In genomic region chr10:22344781-22345300, GRCh38 we compare ENCODE assay signal across 10 cellular contexts. TPM values are rescaled to one million over a fixed set of nuclear protein-coding genes. Genes with fewer than 3 reads are reported as not detected.
A peak's percentile ranks its signal among the peaks of the same experiment; 100 is the strongest.
DNase-seq lines count a peak whose midpoint lies in the region; ATAC-seq and TF ChIP-seq lines count a peak whose summit lies in the region.
"Had no signal": no experiment of that assay in that cellular context is flagged by ENCODE, and none has a peak within 500 bp of the region (broad histone marks: within the 10 kb centered on the region; RNA-seq: fewer than 3 reads in every experiment).

No MANE protein-coding gene starts in this region.

- peaks cover 26% of the 10 kb centered on the region for H3K9me3 ChIP-seq in CD4-positive, alpha-beta T cell (ENCODE audit: control insufficient read depth, low read length)
- no peaks in the 10 kb centered on the region for H3K9me3 ChIP-seq in transverse colon

- no peak for TF ChIP-seq POLR2A in transverse colon (IDR thresholded peaks at IDR 0.05)

- no peak overlapping the region for H3K27ac Mint-ChIP-seq in CD4-positive, alpha-beta T cell
- H3K27ac Mint-ChIP-seq in natural killer cell treated with Interleukin-12 subunit alpha and Interleukin-12 subunit beta and Interleukin-15 and Interleukin-18, amount 100 ng/mL, for 72 hours = no peak overlapping the region

- no peak for TF ChIP-seq CTCF in CD4-positive, alpha-beta T cell (IDR thresholded peaks at IDR 0.05)
- TF ChIP-seq CTCF in HL-60 (IDR thresholded peaks at IDR 0.05; ENCODE audit: insufficient read depth, low read length) (no peak), coronary artery (IDR thresholded peaks at IDR 0.05) (no peak), transverse colon (IDR thresholded peaks at IDR 0.05) (no peak)

- H3K27ac ChIP-seq in CD4-positive, alpha-beta T cell (ENCODE audit: low read depth, low read length) = no peak overlapping the region
- H3K27ac ChIP-seq in HL-60 (replicated peaks) = no peak overlapping the region
- no peak overlapping the region for H3K27ac ChIP-seq in coronary artery
- H3K27ac ChIP-seq in transverse colon = no peak overlapping the region

- peaks cover 11% of the 10 kb centered on the region for H3K9me3 Mint-ChIP-seq in CD4-positive, alpha-beta T cell
- H3K9me3 Mint-ChIP-seq in natural killer cell treated with Interleukin-12 subunit alpha and Interleukin-12 subunit beta and Interleukin-15 and Interleukin-18, amount 100 ng/mL, for 72 hours = no peaks in the 10 kb centered on the region

- peaks cover 21% of the 10 kb centered on the region for H3K4me1 Mint-ChIP-seq in CD4-positive, alpha-beta T cell (ENCODE audit: low read depth)
- H3K4me1 Mint-ChIP-seq in natural killer cell treated with Interleukin-12 subunit alpha and Interleukin-12 subunit beta and Interleukin-15 and Interleukin-18, amount 100 ng/mL, for 72 hours (ENCODE audit: low read depth in 2 of 2) = peaks cover 18 to 25% of the 10 kb centered on the region in 2 donors

- H3K36me3 ChIP-seq in transverse colon = no peaks in the 10 kb centered on the region

- POLR2A ChIA-PET in CD4-positive, alpha-beta T cell (lab: Charles Lee) = interaction anchor here (1.1 to 3.8 kb wide), 5 partner anchors 20 to 819 kb away, joined by 4 to 26 read pairs (median 5); partner anchors contain the start of genes COMMD3 and SKIDA1

- DNase-seq in CD4-positive, alpha-beta T cell = no peak
- DNase-seq in HL-60 (ENCODE audit: low read depth in 1 of 2, low spot score in 1 of 2) = no peak
- no peak for DNase-seq in coronary artery (ENCODE audit: low spot score)
- no peak for DNase-seq in natural killer cell treated with Interleukin-12 subunit alpha and Interleukin-12 subunit beta and Interleukin-15 and Interleukin-18, amount 100 ng/mL, for 72 hours (ENCODE audit: low spot score)
- no peak for DNase-seq in NCI-H128 (lab: John Stamatoyannopoulos, UW; ENCODE audit: unreplicated experiment)
- no peak for DNase-seq in transverse colon
- no peak for DNase-seq in iPS-NIHi7 (ENCODE audit: extremely low spot score)
- DNase-seq in DMS53 treated with DMSO at 0.1 percent for 48 hours (lab: John Stamatoyannopoulos, UW; ENCODE audit: unreplicated experiment) = no peak
- DNase-seq: DMS79, NCI-H446 treated with DMSO at 0.1 percent for 48 hours had no signal

- 10 to 39% methylated on average over 2 to 26 of the region's 26 CpGs for WGBS in transverse colon (ENCODE audit: low coverage in 1 of 2), 2 donors

- CTCF ChIA-PET in CD4-positive, alpha-beta T cell (lab: Charles Lee) = interaction anchor here (0.9 to 1.3 kb wide), 3 partner anchors 13 to 849 kb away, joined by 3 to 4 read pairs (median 3); no protein-coding TSS in a partner anchor

- intact Hi-C loops in CD4-positive, alpha-beta T cell (cut with DNase I, micrococcal nuclease) = loop anchor here (5.0 kb wide), 4 partner anchors 92 to 828 kb away; no protein-coding TSS in a partner anchor
- intact Hi-C loops in transverse colon (cut with DNase I; ENCODE audit: low total_unique reads) = no loop called here

- in situ Hi-C loops in transverse colon (cut with MboI; ENCODE audit: low pct_ligation_motif_present in 1 of 4, low pct_unique_long_range_greater_than_20kb in 1 of 4, low sequenced_read_pairs in 3 of 4) = no loop called here

- H3K36me3 Mint-ChIP-seq in CD4-positive, alpha-beta T cell (ENCODE audit: low read depth) = peaks cover 5% of the 10 kb centered on the region
- peaks cover 12% of the 10 kb centered on the region for H3K36me3 Mint-ChIP-seq in natural killer cell treated with Interleukin-12 subunit alpha and Interleukin-12 subunit beta and Interleukin-15 and Interleukin-18, amount 100 ng/mL, for 72 hours

- H3K4me1 ChIP-seq in transverse colon = peaks cover 0 to 18% (median 17%) of the 10 kb centered on the region in 4 donors

- TF ChIP-seq EP300 in transverse colon (IDR thresholded peaks at IDR 0.05; ENCODE audit: low read depth) = no peak

- no peak for ATAC-seq in CD4-positive, alpha-beta T cell (ENCODE audit: poor library complexity)
- ATAC-seq in natural killer cell treated with Interleukin-12 subunit alpha and Interleukin-12 subunit beta and Interleukin-15 and Interleukin-18, amount 100 ng/mL, for 72 hours = no peak

- peaks cover 76% of the 10 kb centered on the region for H3K27me3 ChIP-seq in CD4-positive, alpha-beta T cell (ENCODE audit: control insufficient read depth, insufficient read depth, low read length)
- H3K27me3 ChIP-seq in HL-60 (ENCODE audit: insufficient read depth, poor library complexity, severe bottlenecking) (peaks cover 14% of the 10 kb centered on the region), transverse colon (peaks cover 85% of the 10 kb centered on the region)

- H3K27me3 Mint-ChIP-seq in CD4-positive, alpha-beta T cell = peaks cover 80% of the 10 kb centered on the region
- peaks cover 35 to 56% of the 10 kb centered on the region in 2 donors for H3K27me3 Mint-ChIP-seq in natural killer cell treated with Interleukin-12 subunit alpha and Interleukin-12 subunit beta and Interleukin-15 and Interleukin-18, amount 100 ng/mL, for 72 hours

- peak overlapping the region; percentile 32 for H3K4me3 Mint-ChIP-seq in CD4-positive, alpha-beta T cell
- H3K4me3 Mint-ChIP-seq in natural killer cell treated with Interleukin-12 subunit alpha and Interleukin-12 subunit beta and Interleukin-15 and Interleukin-18, amount 100 ng/mL, for 72 hours = peak overlapping the region; percentile 68

- H3K4me3 ChIP-seq in HL-60 (replicated peaks; ENCODE audit: insufficient read depth, low read length) (0 out of 2 replicates have a peak overlapping the region, but pooled peaks have one; percentile 20), coronary artery (peak overlapping the region; percentile 60), transverse colon (peak overlapping the region in 2 of 4 donors; percentile 20 to 43)

RNA-seq across cellular contexts. Expression of gene SPAG6, which starts 0.5 kb away (rescaled TPM):
- not detected for total RNA-seq in CD4-positive, alpha-beta T cell
- total RNA-seq in natural killer cell treated with Interleukin-12 subunit alpha and Interleukin-12 subunit beta and Interleukin-15 and Interleukin-18, amount 100 ng/mL, for 72 hours = under 1 TPM; 0.28 to 0.29 TPM
- not detected for total RNA-seq in transverse colon

RNA-seq across cellular contexts. Expression of gene BMI1, which starts 23.9 kb away (rescaled TPM):
- 10 to 100 TPM; 65.4 to 69.3 TPM for total RNA-seq in CD4-positive, alpha-beta T cell
- 10 to 100 TPM; 38.2 to 44.9 TPM for total RNA-seq in natural killer cell treated with Interleukin-12 subunit alpha and Interleukin-12 subunit beta and Interleukin-15 and Interleukin-18, amount 100 ng/mL, for 72 hours
- 10 to 100 TPM; 29.2 to 63.0 (median 42.5) TPM for total RNA-seq in transverse colon

RNA-seq across cellular contexts. Expression of gene COMMD3, which starts 28.7 kb away (rescaled TPM):
- 10 to 100 TPM; 43.2 to 51.0 TPM for total RNA-seq in CD4-positive, alpha-beta T cell
- total RNA-seq in natural killer cell treated with Interleukin-12 subunit alpha and Interleukin-12 subunit beta and Interleukin-15 and Interleukin-18, amount 100 ng/mL, for 72 hours = 10 to 100 TPM; 50.1 to 55.8 TPM
- total RNA-seq in transverse colon = 10 to 100 TPM in 2 of 4 donors, 1 to 10 TPM in 2; 3.0 to 35.1 (median 18.3) TPM
